ENCODE assay signal across 2 cellular contexts in the genomic region with DNA sequence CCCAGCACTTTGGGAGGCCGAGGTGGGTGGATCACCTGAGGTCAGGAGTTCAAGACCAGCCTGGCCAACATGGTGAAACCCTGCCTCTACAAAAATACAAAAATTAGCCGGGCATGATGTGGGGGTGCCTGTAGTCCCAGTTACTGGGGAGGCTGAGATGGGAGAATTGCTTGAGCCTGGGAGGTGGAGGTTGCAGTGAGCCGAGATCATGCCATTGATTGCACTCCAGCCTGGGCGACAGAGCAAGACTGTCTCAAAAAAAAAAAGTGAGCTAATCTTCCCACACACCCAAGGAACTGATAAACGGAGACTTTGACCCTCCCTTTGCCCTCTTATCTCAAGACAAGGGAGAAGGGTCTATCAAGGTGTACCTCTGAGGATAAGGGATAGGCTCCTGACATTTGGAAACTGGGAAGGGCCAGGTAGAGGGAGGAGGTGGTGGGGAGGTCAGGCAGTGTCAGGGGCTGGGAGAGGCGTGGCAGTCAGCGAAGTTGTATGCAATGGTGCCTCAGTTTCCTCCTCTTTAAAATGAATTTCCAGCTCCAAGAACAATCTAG. TPM values are rescaled to one million over a fixed set of nuclear protein-coding genes. Genes with fewer than 3 reads are reported as not detected.
"Had no signal": no experiment of that assay in that cellular context is flagged by ENCODE, and none has a peak within 500 bp of the region (broad histone marks: within the 10 kb centered on the region; RNA-seq: fewer than 3 reads in every experiment).

No MANE protein-coding gene starts in this region.

RNA-seq across cellular contexts. Expression of a gene that starts 46.5 kb away (rescaled TPM):
- total RNA-seq: fibroblast of lung had no signal
- polyA plus RNA-seq: cardiac muscle cell, fibroblast of lung had no signal
